8 cellular contexts compared by ENCODE assay signal in genomic region chr4:153142700-153143438, GRCh38.
DNase-seq lines count a peak whose midpoint lies in the region; ATAC-seq and TF ChIP-seq lines count a peak whose summit lies in the region.

No MANE protein-coding gene starts in this region.

- no peak overlapping the region for H3K27ac ChIP-seq in OCI-LY3 (ENCODE audit: low read length)
- no peak overlapping the region for H3K27ac ChIP-seq in foreskin keratinocyte
- H3K27ac ChIP-seq in osteoblast (ENCODE audit: low read depth, low read length): no peak overlapping the region

- TF ChIP-seq CTCF in OCI-LY3 (IDR thresholded peaks at IDR 0.05; ENCODE audit: low read depth, low read length) (peak; percentile 100), foreskin keratinocyte (conservative IDR thresholded peaks at IDR 0.05) (peak; percentile 93), osteoblast (IDR thresholded peaks at IDR 0.05; ENCODE audit: extremely low read depth, low read depth, low read length) (peak; percentile 89)

- no peaks in the 10 kb centered on the region for H4K20me1 ChIP-seq in OCI-LY3 (ENCODE audit: insufficient read depth, low read length)
- no peaks in the 10 kb centered on the region for H4K20me1 ChIP-seq in osteoblast (ENCODE audit: insufficient read depth, low read length)

- H3K27me3 ChIP-seq in OCI-LY3 (ENCODE audit: low read depth, low read length) (peaks cover 6% of the 10 kb centered on the region), foreskin keratinocyte (no peaks in the 10 kb centered on the region), osteoblast (ENCODE audit: insufficient read depth, low read length) (peaks cover 13% of the 10 kb centered on the region)

- DNase-seq in DMS79 treated with DMSO at 0.1 percent for 48 hours (lab: John Stamatoyannopoulos, UW): peak; percentile 80
- DNase-seq in Kasumi-1 (lab: John Stamatoyannopoulos, UW): peak; percentile 75 to 89
- peak; percentile 81 for DNase-seq in activated effector memory CD4-positive, alpha-beta T cell treated with anti-CD3 and anti-CD28 coated beads, Interleukin-2, amount 50 U/mL, for 16 hours
- peak in 1 of 2 donors; percentile 47 for DNase-seq in foreskin keratinocyte
- DNase-seq in osteoblast (ENCODE audit: insufficient read length, low spot score, missing footprints): no peak

- H3K4me3 ChIP-seq in OCI-LY3 (ENCODE audit: low read length) (no peak overlapping the region), osteoblast (ENCODE audit: insufficient read depth, low read length) (peak overlapping the region; percentile 30)

- H3K4me2 ChIP-seq in OCI-LY3 (ENCODE audit: low read length) (peak overlapping the region; percentile 40), osteoblast (ENCODE audit: insufficient read depth, low read length) (peak overlapping the region; percentile 63)

- H3K36me3 ChIP-seq in OCI-LY3 (replicated peaks; ENCODE audit: low read depth, low read length) (no peaks in the 10 kb centered on the region), osteoblast (ENCODE audit: insufficient read depth, low read length) (no peaks in the 10 kb centered on the region)

- H2AFZ ChIP-seq in OCI-LY3 (ENCODE audit: low read depth, low read length): no peak overlapping the region
- H2AFZ ChIP-seq in osteoblast (ENCODE audit: low read length): no peak overlapping the region

- peak; percentile 57 for ATAC-seq in foreskin keratinocyte
- ATAC-seq in GM19023 (IDR thresholded peaks at IDR 0.05; ENCODE audit: unreplicated experiment): no peak
- no peak for ATAC-seq in HG03565 (IDR thresholded peaks at IDR 0.05; ENCODE audit: unreplicated experiment)

- H3K9me3 ChIP-seq in OCI-LY3 (ENCODE audit: insufficient read depth, low read length) (no peaks in the 10 kb centered on the region), osteoblast (ENCODE audit: low read depth, low read length) (no peaks in the 10 kb centered on the region)

- H3K4me1 ChIP-seq in OCI-LY3 (ENCODE audit: low read length) (peaks cover 51% of the 10 kb centered on the region), foreskin keratinocyte (peaks cover 9% of the 10 kb centered on the region), osteoblast (ENCODE audit: insufficient read depth, low read length) (peaks cover 22% of the 10 kb centered on the region)

- no peak overlapping the region for H3K9ac ChIP-seq in OCI-LY3 (ENCODE audit: low read length)

- no peaks in the 10 kb centered on the region for H3K79me2 ChIP-seq in OCI-LY3 (ENCODE audit: low read length)
- no peaks in the 10 kb centered on the region for H3K79me2 ChIP-seq in osteoblast (ENCODE audit: insufficient read depth, low read length)
